24 cellular contexts compared by ENCODE assay signal in the genomic region with DNA sequence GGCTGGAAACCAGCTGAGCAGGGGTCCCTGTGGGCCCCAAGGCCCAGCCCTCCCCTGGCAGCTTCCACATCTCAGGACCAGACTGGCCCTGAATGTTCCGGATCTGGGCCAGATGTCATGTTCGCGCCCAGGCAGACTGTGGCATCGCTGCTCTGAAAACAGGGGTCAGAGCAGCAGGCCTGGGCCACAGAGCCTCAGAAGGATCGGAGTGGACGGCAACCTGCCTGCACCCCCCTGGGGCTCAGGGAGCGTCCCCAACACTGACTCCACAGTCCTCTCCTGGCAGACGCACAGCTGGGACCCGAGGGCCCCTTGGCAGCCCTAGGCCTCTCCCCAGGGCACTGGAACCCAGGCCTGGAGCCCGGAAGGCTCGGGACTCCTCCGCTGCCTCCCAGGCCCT.
DNase-seq lines count a peak whose midpoint lies in the region; ATAC-seq, FAIRE-seq and TF ChIP-seq lines count a peak whose summit lies in the region.
"Had no signal": no experiment of that assay in that cellular context is flagged by ENCODE, and none has a peak within 500 bp of the region (broad histone marks: within the 10 kb centered on the region; RNA-seq: fewer than 3 reads in every experiment).

No MANE protein-coding gene starts in this region.

- peak overlapping the region; percentile 40 to 83; a peak in 3 of 4 replicates for H3K9ac ChIP-seq in K562 (ENCODE audit: insufficient read depth in 1 of 2, low read depth in 2 of 2, low read length in 2 of 2)
- H3K9ac ChIP-seq: BLaER1 treated with 17β-estradiol and CSF1 and Interleukin-3, amounts not matched to agents 10 nM and 100 nM had no signal

- no peak for TF ChIP-seq EP300 in A549 (IDR thresholded peaks at IDR 0.05)
- TF ChIP-seq EP300 in K562 (IDR thresholded peaks at IDR 0.05; ENCODE audit: low read length), result no peak

- H3K9me1 ChIP-seq in K562 (ENCODE audit: control insufficient read depth, insufficient read depth, low read length), result no peaks in the 10 kb centered on the region

- H3K4me2 ChIP-seq in A549 (peak overlapping the region; percentile 82), K562 (ENCODE audit: insufficient read depth, low read length) (peak overlapping the region; percentile 86)
- H3K4me2 ChIP-seq: BLaER1 treated with 17β-estradiol and CSF1 and Interleukin-3, amounts not matched to agents 10 nM and 100 nM had no signal

- WGBS in A549 (ENCODE audit: missing lambda C conversion rate), result 87% methylated on average over 12 of the region's 12 CpGs
- WGBS in K562 (ENCODE audit: insufficient coverage, low coverage, missing lambda C conversion rate), result 55% methylated on average over 10 of the region's 12 CpGs

- H3K36me3 ChIP-seq in K562 (ENCODE audit: control insufficient read depth, insufficient read depth, low read length) (0 out of 3 replicates have a peak, but pooled peaks cover 5% of the 10 kb centered on the region), lower lobe of right lung (no peaks in the 10 kb centered on the region)
- H3K36me3 ChIP-seq: BLaER1 treated with 17β-estradiol and CSF1 and Interleukin-3, amounts not matched to agents 10 nM and 100 nM; SJSA1 had no signal

- H3K4me1 ChIP-seq in A549, result peaks cover 11% of the 10 kb centered on the region
- H3K4me1 ChIP-seq in K562 (replicated peaks in 1 of 2; ENCODE audit: control insufficient read depth in 2 of 2, insufficient read depth in 2 of 2, low read length in 2 of 2), result peaks cover 4 to 34% of the 10 kb centered on the region in 2 experiments; a peak in 3 of 5 replicates
- H3K4me1 ChIP-seq in lower lobe of right lung, result no peaks in the 10 kb centered on the region
- H3K4me1 ChIP-seq: SJSA1 had no signal

- FAIRE-seq in A549 (lab: Jason Lieb, UNC), result no peak
- FAIRE-seq in K562 (lab: Jason Lieb, UNC), result no peak
- FAIRE-seq: D721Med, GM19239, RCC 7860 had no signal

- ATAC-seq in A549 (peak in 1 of 2 experiments; percentile 15; a peak in 5 of 6 replicates), K562 (peak; percentile 26), lower lobe of right lung (no peak)
- ATAC-seq: CD8-positive, alpha-beta T cell; Right ventricle myocardium inferior had no signal

- POLR2A ChIA-PET in A549 (lab: Yijun Ruan, JAX), result interaction anchor here (0.5 kb wide), 1 partner anchor 138 kb away, joined by 4 read pairs; no protein-coding TSS in a partner anchor
- POLR2A ChIA-PET in K562 (lab: Yijun Ruan, JAX), result interaction anchor here (0.6 to 1.7 kb wide), 3 partner anchors 8 to 465 kb away, joined by 3 to 7 read pairs (median 3); no protein-coding TSS in a partner anchor

- intact Hi-C loops in K562 (cut with micrococcal nuclease), result loop anchor here (5.0 kb wide), 1 partner anchor 118 kb away; the partner anchor contains the start of gene PDGFA
- intact Hi-C loops in posterior vena cava (cut with DNase I), result loop anchor here in 1 of 2 donors (10.0 kb wide), 1 partner anchor 300 kb away; no protein-coding TSS in a partner anchor
- intact Hi-C loops in lower lobe of right lung (cut with DNase I), result no loop called here

- H3K27me3 ChIP-seq in K562 (ENCODE audit: control insufficient read depth in 2 of 2, insufficient read depth in 2 of 2, low read length in 2 of 2) (no peaks in the 10 kb centered on the region), lower lobe of right lung (ENCODE audit: low read depth) (no peaks in the 10 kb centered on the region)
- H3K27me3 ChIP-seq: BLaER1 treated with 17β-estradiol and CSF1 and Interleukin-3, amounts not matched to agents 10 nM and 100 nM; SJSA1 had no signal

- H4K20me1 ChIP-seq in K562 (replicated peaks; ENCODE audit: control insufficient read depth, insufficient read depth, low read length), result no peaks in the 10 kb centered on the region

- peaks cover 25% of the 10 kb centered on the region for H3K79me2 ChIP-seq in K562 (ENCODE audit: control insufficient read depth, insufficient read depth, low read length)

- DNase-seq in A549 (ENCODE audit: low read depth in 1 of 2, low spot score in 1 of 2), result no peak
- DNase-seq in D341Med (ENCODE audit: low spot score), result peak; percentile 21
- DNase-seq in K562 (ENCODE audit: extremely low read depth in 1 of 4, low spot score in 3 of 4), result no peak
- DNase-seq in posterior vena cava (ENCODE audit: low spot score), result peak; percentile 71
- no peak for DNase-seq in lower lobe of right lung
- DNase-seq in A172 (ENCODE audit: low spot score), result no peak
- DNase-seq in NCI-H2196 (lab: John Stamatoyannopoulos, UW; ENCODE audit: unreplicated experiment), result no peak
- no peak for DNase-seq in NCI-H2107 (lab: John Stamatoyannopoulos, UW)
- DNase-seq: CD8-positive, alpha-beta T cell; DMS53; GDM1; GOT3; Kasumi-1; NCI-H1417; NCI-H187; NCI-H524; NCI-H774; NK-92 treated with Interleukin-12 subunit alpha and Interleukin-12 subunit beta, amount 100 ng/mL, for 24 hours had no signal

- TF ChIP-seq POLR2A in A549 (IDR thresholded peaks at IDR 0.05; ENCODE audit: low read length), result no peak
- TF ChIP-seq POLR2A in K562 (conservative IDR thresholded peaks at IDR 0.05), result no peak

- in situ Hi-C loops in K562 (cut with MboI), result no loop called here

- no peaks in the 10 kb centered on the region for H3K9me3 ChIP-seq in A549
- H3K9me3 ChIP-seq in K562 (replicated peaks; ENCODE audit: control insufficient read depth, insufficient read depth, low read depth, low read length), result no peaks in the 10 kb centered on the region
- H3K9me3 ChIP-seq in lower lobe of right lung, result no peaks in the 10 kb centered on the region
- H3K9me3 ChIP-seq: BLaER1 treated with 17β-estradiol and CSF1 and Interleukin-3, amounts not matched to agents 10 nM and 100 nM; SJSA1 had no signal

- TF ChIP-seq CTCF in A549 (IDR thresholded peaks at IDR 0.05), result no peak
- no peak for TF ChIP-seq CTCF in K562 (IDR thresholded peaks at IDR 0.05 in 2 of 3, conservative IDR thresholded peaks at IDR 0.05 in 1 of 3; ENCODE audit: insufficient read depth in 2 of 3, low read depth in 1 of 3, low read length in 3 of 3)
- TF ChIP-seq CTCF in lower lobe of right lung (IDR thresholded peaks at IDR 0.05), result no peak

- CTCF ChIA-PET in A549 (lab: Yijun Ruan, JAX), result interaction anchor here (1.1 to 3.9 kb wide), 6 partner anchors 9 to 313 kb away, joined by 3 to 45 read pairs (median 8); partner anchors contain the start of gene PDGFA
- CTCF ChIA-PET in K562 (lab: Yijun Ruan, JAX; ENCODE audit: low intra/inter-chr PET ratio), result interaction anchor here (1.3 kb wide), 1 partner anchor 313 kb away, joined by 3 read pairs; no protein-coding TSS in a partner anchor

- H2AFZ ChIP-seq in K562 (ENCODE audit: low read depth, low read length), result no peak overlapping the region

- TF ChIP-seq RAD21 in A549 (conservative IDR thresholded peaks at IDR 0.05 in 1 of 2, IDR thresholded peaks at IDR 0.05 in 1 of 2) (no peak), K562 (CRISPR knock-in tag; conservative IDR thresholded peaks at IDR 0.05 in 1 of 2, IDR thresholded peaks at IDR 0.05 in 1 of 2) (no peak)

- H3K27ac ChIP-seq in A549, result peak overlapping the region; percentile 70 to 87
- peak overlapping the region; percentile 54; the same call in 2 of the 3 replicates for H3K27ac ChIP-seq in K562 (ENCODE audit: extremely low read depth, low read depth, low read length)
- no peak overlapping the region for H3K27ac ChIP-seq in lower lobe of right lung
- H3K27ac ChIP-seq: BLaER1 treated with 17β-estradiol and CSF1 and Interleukin-3, amounts not matched to agents 10 nM and 100 nM; SJSA1 had no signal

- no TSS peak for BruUV-seq in K562 (replicated peaks; lab: Mats Ljungman, UMichigan)

- H3K4me3 ChIP-seq in A549 (peak overlapping the region; percentile 51), K562 (peak overlapping the region; percentile 38), lower lobe of right lung (no peak overlapping the region)
- H3K4me3 ChIP-seq: BLaER1 treated with 17β-estradiol and CSF1 and Interleukin-3, amounts not matched to agents 10 nM and 100 nM; SJSA1 had no signal

TF ChIP-seq in A549, 52 proteins besides CTCF, POLR2A, EP300 and RAD21:
- TF ChIP-seq, protein P1, sequence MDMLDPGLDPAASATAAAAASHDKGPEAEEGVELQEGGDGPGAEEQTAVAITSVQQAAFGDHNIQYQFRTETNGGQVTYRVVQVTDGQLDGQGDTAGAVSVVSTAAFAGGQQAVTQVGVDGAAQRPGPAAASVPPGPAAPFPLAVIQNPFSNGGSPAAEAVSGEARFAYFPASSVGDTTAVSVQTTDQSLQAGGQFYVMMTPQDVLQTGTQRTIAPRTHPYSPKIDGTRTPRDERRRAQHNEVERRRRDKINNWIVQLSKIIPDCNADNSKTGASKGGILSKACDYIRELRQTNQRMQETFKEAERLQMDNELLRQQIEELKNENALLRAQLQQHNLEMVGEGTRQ (IDR thresholded peaks at IDR 0.05), result no peak

TF ChIP-seq in K562, 482 proteins besides CTCF, POLR2A, EP300 and RAD21:
- TF ChIP-seq WHSC1 (IDR thresholded peaks at IDR 0.05; ENCODE audit: low read length), result no peak
- TF ChIP-seq ESRRB (CRISPR knock-in tag; IDR thresholded peaks at IDR 0.05; ENCODE audit: borderline replicate concordance), result no peak
- TF ChIP-seq RBBP5 (IDR thresholded peaks at IDR 0.05; ENCODE audit: borderline replicate concordance, insufficient read depth, low read length, poor library complexity, severe bottlenecking), result peak; percentile 24
- TF ChIP-seq ZFX (CRISPR knock-in tag; IDR thresholded peaks at IDR 0.05), result 0 out of 2 replicates have a peak, but pooled peaks have one; percentile 21
- no peak for TF ChIP-seq ETS1 (conservative IDR thresholded peaks at IDR 0.05; ENCODE audit: control insufficient read depth, low read depth, low read length)
- TF ChIP-seq SRSF1 (IDR thresholded peaks at IDR 0.05; ENCODE audit: low read depth, low read length), result no peak
- no peak for TF ChIP-seq CXXC5 (CRISPR knock-in tag; IDR thresholded peaks at IDR 0.05)

Comparison
In these comparisons a context has a peak if more than half of its experiments do, and no peak if none do; other contexts are left out.
1. DNase-seq: peak in D341Med (single experiment) and posterior vena cava (single experiment); none in A549 (0 of 2), K562 (0 of 4), lower lobe of right lung (single experiment), A172 (single experiment), NCI-H2196 (single experiment) and NCI-H2107 (single experiment).